Comparison of ENCODE assay signal across 28 cellular contexts in the genomic region with DNA sequence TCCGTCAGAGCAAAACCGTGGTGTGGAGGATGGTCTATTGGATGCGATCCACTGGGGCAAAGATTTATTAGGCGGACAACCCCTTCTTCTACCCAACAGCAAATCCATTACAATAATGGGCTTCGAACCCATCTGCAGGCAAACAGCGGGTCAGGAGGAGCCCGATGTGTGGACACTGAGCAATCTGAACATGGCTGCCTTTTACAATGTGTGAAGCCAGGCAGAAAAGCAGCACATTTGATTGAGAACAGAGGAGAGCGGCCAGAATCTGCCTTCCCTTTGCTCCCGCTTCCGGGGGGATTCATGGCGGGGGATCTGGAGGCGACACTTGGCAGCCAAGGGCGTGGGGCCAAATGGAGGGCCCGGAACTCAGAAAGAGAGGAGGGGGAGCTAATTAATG.
DNase-seq lines count a peak whose midpoint lies in the region; ATAC-seq, FAIRE-seq and TF ChIP-seq lines count a peak whose summit lies in the region.
"Had no signal": no experiment of that assay in that cellular context is flagged by ENCODE, and none has a peak within 500 bp of the region (broad histone marks: within the 10 kb centered on the region; RNA-seq: fewer than 3 reads in every experiment).

No MANE protein-coding gene starts in this region.

- H2BK5ac ChIP-seq in H1 (ENCODE audit: low read depth, low read length) = no peak overlapping the region

- no peaks in the 10 kb centered on the region for H3K27me3 ChIP-seq in H1 (replicated peaks in 1 of 4; ENCODE audit: control insufficient read depth in 3 of 4, extremely low read depth in 1 of 4, insufficient read depth in 3 of 4, low read length in 3 of 4)
- H3K27me3 ChIP-seq: BLaER1 treated with 17β-estradiol and CSF1 and Interleukin-3, amounts not matched to agents 10 nM and 100 nM had no signal

- H3K36me3 Mint-ChIP-seq in nephron progenitor cell (ENCODE audit: low read depth) = no peaks in the 10 kb centered on the region
- no peaks in the 10 kb centered on the region for H3K36me3 Mint-ChIP-seq in mesothelial cell of epicardium
- H3K36me3 Mint-ChIP-seq: CD14-positive monocyte; CD8-positive, alpha-beta memory T cell had no signal

- H3K4me2 ChIP-seq in H1 (ENCODE audit: insufficient read depth in 1 of 2, low read depth in 2 of 2, low read length in 2 of 2) = no peak overlapping the region
- H3K4me2 ChIP-seq: A549; BLaER1 treated with 17β-estradiol and CSF1 and Interleukin-3, amounts not matched to agents 10 nM and 100 nM; GM23338 had no signal

- H3K18ac ChIP-seq in H1 (ENCODE audit: extremely low read depth, low read length) = no peak overlapping the region

- H3K23me2 ChIP-seq in H1 (ENCODE audit: low read depth, low read length) = no peaks in the 10 kb centered on the region

- 0 out of 7 replicates have a peak, but pooled peaks cover 0 to 3% (median 0%) of the 10 kb centered on the region in 4 experiments for H3K4me1 ChIP-seq in H1 (replicated peaks in 1 of 4; ENCODE audit: control insufficient read depth in 3 of 4, insufficient read depth in 4 of 4, low read length in 3 of 4)
- H3K4me1 ChIP-seq: A549; BE2C; BLaER1 treated with 17β-estradiol and CSF1 and Interleukin-3, amounts not matched to agents 10 nM and 100 nM; HAP-1 had no signal

- no peaks in the 10 kb centered on the region for H3K79me1 ChIP-seq in H1 (ENCODE audit: low read depth, low read length)

- H3K27ac Mint-ChIP-seq in nephron progenitor cell = peak overlapping the region; percentile 23
- H3K27ac Mint-ChIP-seq in mesothelial cell of epicardium = no peak overlapping the region
- H3K27ac Mint-ChIP-seq: CD4-positive, alpha-beta T cell; CD8-positive, alpha-beta memory T cell; GM23338; HFFc6 had no signal

- no peak for TF ChIP-seq RAD21 in H1 (IDR thresholded peaks at IDR 0.05 in 1 of 2, conservative IDR thresholded peaks at IDR 0.05 in 1 of 2; ENCODE audit: low read depth in 2 of 2, low read length in 2 of 2)

- no peak for TF ChIP-seq EP300 in H1 (IDR thresholded peaks at IDR 0.05; ENCODE audit: borderline replicate concordance in 1 of 2, low read depth in 2 of 2, low read length in 2 of 2)

- H2BK120ac ChIP-seq in H1 (replicated peaks; ENCODE audit: low read depth, low read length) = no peak overlapping the region

- H2AFZ ChIP-seq in H1 (ENCODE audit: low read length) = 0 out of 2 replicates have a peak overlapping the region, but pooled peaks have one; percentile 28
- H2AFZ ChIP-seq: GM23338 had no signal

- CTCF ChIA-PET in H1 (lab: Charles Lee; ENCODE audit: partially characterized antibody) = interaction anchor here (2.7 kb wide), 1 partner anchor 138 kb away, joined by 10 read pairs; no protein-coding TSS in a partner anchor

- H3K4me1 Mint-ChIP-seq in nephron progenitor cell (peaks cover 57% of the 10 kb centered on the region), mesothelial cell of epicardium (peaks cover 12% of the 10 kb centered on the region)
- H3K4me1 Mint-ChIP-seq: CD14-positive monocyte; CD8-positive, alpha-beta memory T cell had no signal

- H3K23ac ChIP-seq in H1 (ENCODE audit: insufficient read length) = no peak overlapping the region

- no peak overlapping the region for H4K8ac ChIP-seq in H1 (ENCODE audit: extremely low read depth, insufficient read depth, low read length)

- intact Hi-C loops in cardiac septum (cut with DNase I) = no loop called here
- intact Hi-C loops in Right ventricle myocardium superior (cut with DNase I) = no loop called here
- intact Hi-C loops in sciatic nerve (cut with DNase I) = no loop called here

- H3K79me2 ChIP-seq in H1 (ENCODE audit: control insufficient read depth in 1 of 2, insufficient read depth in 2 of 2, low read length in 2 of 2) = no peaks in the 10 kb centered on the region

- H3K4ac ChIP-seq in H1 (replicated peaks; ENCODE audit: insufficient read length, low read depth, low read length) = no peak overlapping the region

- no peak overlapping the region for H3K56ac ChIP-seq in H1 (replicated peaks; ENCODE audit: insufficient read length, low read depth, low read length)

- H3K9me3 Mint-ChIP-seq in nephron progenitor cell (no peaks in the 10 kb centered on the region), mesothelial cell of epicardium (no peaks in the 10 kb centered on the region)
- H3K9me3 Mint-ChIP-seq: CD4-positive, alpha-beta T cell; GM23338 had no signal

- H3K14ac ChIP-seq in H1 (ENCODE audit: insufficient read length) = no peak overlapping the region

- H4K20me1 ChIP-seq in H1 (replicated peaks in 1 of 2; ENCODE audit: control insufficient read depth in 1 of 2, insufficient read depth in 2 of 2, low read length in 2 of 2) = no peaks in the 10 kb centered on the region
- H4K20me1 ChIP-seq: BLaER1 treated with 17β-estradiol and CSF1 and Interleukin-3, amounts not matched to agents 10 nM and 100 nM had no signal

- WGBS in H1 (ENCODE audit: extremely low coverage in 1 of 2, insufficient coverage in 1 of 2, insufficient read length in 1 of 2, insufficient replicate concordance in 2 of 2, low coverage in 1 of 2, low lambda C conversion rate in 2 of 2, missing lambda C conversion rate in 1 of 2), 2 experiments = 93% methylated on average over 14 of the region's 14 CpGs; no CpG with 5 or more reads in 1 of the 2 experiments

- DNase-seq in cardiac septum (ENCODE audit: low spot score) (peak; percentile 57), Right ventricle myocardium superior (no peak), H1 (ENCODE audit: low read depth in 1 of 2, low spot score in 2 of 2) (no peak), nephron progenitor cell (no peak), retina (peak; percentile 45), mesothelial cell of epicardium (ENCODE audit: low spot score in 2 of 2, unreplicated experiment in 2 of 2) (no peak), sciatic nerve (ENCODE audit: low spot score) (no peak), NCI-H2227 (lab: John Stamatoyannopoulos, UW; ENCODE audit: unreplicated experiment) (no peak)
- DNase-seq: 8988T; ACHN; AML-193; BE2C; CD4-positive, alpha-beta T cell; CD8-positive, alpha-beta memory T cell; DMS 273 treated with DMSO at 0.1 percent for 48 hours; DMS79; EL; GDM1; HFFc6 had no signal

- no peak overlapping the region for H2BK15ac ChIP-seq in H1 (ENCODE audit: low read length)

- H3K36me3 ChIP-seq in H1 (ENCODE audit: control insufficient read depth in 2 of 4, insufficient read depth in 4 of 4, low read length in 3 of 4) = no peaks in the 10 kb centered on the region
- H3K36me3 ChIP-seq: BE2C; BLaER1 treated with 17β-estradiol and CSF1 and Interleukin-3, amounts not matched to agents 10 nM and 100 nM; HAP-1 had no signal

- POLR2A ChIA-PET in H1 (lab: Charles Lee; ENCODE audit: partially characterized antibody) = no interaction called here

- no peak overlapping the region for H2AK5ac ChIP-seq in H1 (ENCODE audit: low read depth, low read length)

- no peak overlapping the region for H3K4me3 Mint-ChIP-seq in nephron progenitor cell
- H3K4me3 Mint-ChIP-seq in mesothelial cell of epicardium = no peak overlapping the region
- H3K4me3 Mint-ChIP-seq: CD4-positive, alpha-beta T cell; CD8-positive, alpha-beta memory T cell; GM23338; HFFc6 had no signal

- peaks cover 18% of the 10 kb centered on the region for H3K27me3 Mint-ChIP-seq in nephron progenitor cell (ENCODE audit: low read depth, poor library complexity)
- peaks cover 11% of the 10 kb centered on the region for H3K27me3 Mint-ChIP-seq in mesothelial cell of epicardium (ENCODE audit: low read depth)

- FAIRE-seq in H1 (lab: Jason Lieb, UNC) = no peak
- FAIRE-seq: A549, D721Med, GM12878, GM19239, H54 had no signal

- H2BK20ac ChIP-seq in H1 (ENCODE audit: low read length) = no peak overlapping the region

- no peak overlapping the region for H3K9ac ChIP-seq in H1 (replicated peaks in 1 of 4; ENCODE audit: extremely low read depth in 1 of 4, low read depth in 3 of 4, low read length in 3 of 4)
- H3K9ac ChIP-seq: BLaER1 treated with 17β-estradiol and CSF1 and Interleukin-3, amounts not matched to agents 10 nM and 100 nM had no signal

- no peak overlapping the region for H2BK12ac ChIP-seq in H1 (ENCODE audit: low read depth, low read length)

- no peak overlapping the region for H3K27ac ChIP-seq in H1 (ENCODE audit: low read depth, low read length)
- H3K27ac ChIP-seq: A549; BLaER1 treated with 17β-estradiol and CSF1 and Interleukin-3, amounts not matched to agents 10 nM and 100 nM had no signal

- no peak overlapping the region for H4K91ac ChIP-seq in H1 (replicated peaks; ENCODE audit: insufficient read length, low read length)

- H3K9me3 ChIP-seq in H1 (ENCODE audit: insufficient read depth in 2 of 2, low read depth in 1 of 2, low read length in 1 of 2) = no peaks in the 10 kb centered on the region
- H3K9me3 ChIP-seq: A549; BE2C; BLaER1 treated with 17β-estradiol and CSF1 and Interleukin-3, amounts not matched to agents 10 nM and 100 nM; HAP-1 had no signal

- no peak overlapping the region for H4K5ac ChIP-seq in H1 (ENCODE audit: insufficient read length, low read depth, low read length)

- ATAC-seq in Right ventricle myocardium superior (ENCODE audit: poor library complexity) (no peak), sciatic nerve (no peak)
- ATAC-seq: A549, GM12878, GM23338 had no signal

- TF ChIP-seq POLR2A in H1 (IDR thresholded peaks at IDR 0.05; ENCODE audit: control extremely low read depth in 1 of 2, low read depth in 2 of 2, low read length in 2 of 2) = no peak

- TF ChIP-seq CTCF in H1 (IDR thresholded peaks at IDR 0.05; ENCODE audit: control extremely low read depth in 1 of 3, insufficient read depth in 1 of 3, low read depth in 1 of 3, low read length in 3 of 3) (no peak), nephron progenitor cell (IDR thresholded peaks at IDR 0.05) (no peak), mesothelial cell of epicardium (IDR thresholded peaks at IDR 0.05; ENCODE audit: unreplicated experiment) (no peak)

- no peak overlapping the region for H3K4me3 ChIP-seq in H1 (ENCODE audit: extremely low read depth in 1 of 4, insufficient read depth in 2 of 4, low read depth in 3 of 4, low read length in 4 of 4)
- H3K4me3 ChIP-seq: A549; BLaER1 treated with 17β-estradiol and CSF1 and Interleukin-3, amounts not matched to agents 10 nM and 100 nM; GM12878; GM23338; HAP-1 had no signal

TF ChIP-seq in H1, 55 proteins besides CTCF, POLR2A, EP300 and RAD21:
- no peak for TF ChIP-seq POU5F1 (IDR thresholded peaks at IDR 0.05; ENCODE audit: low read depth, low read length)
- TF ChIP-seq SP2 (IDR thresholded peaks at IDR 0.05; ENCODE audit: low read length) = no peak
- no peak for TF ChIP-seq CBX8 (IDR thresholded peaks at IDR 0.05; ENCODE audit: borderline replicate concordance, low read depth, low read length)
- TF ChIP-seq TBP (IDR thresholded peaks at IDR 0.05; ENCODE audit: low read depth, low read length) = no peak
- TF ChIP-seq CHD1 (IDR thresholded peaks at IDR 0.05; ENCODE audit: low read depth, low read length) = no peak
TF ChIP-seq in H1: peak in this region for 0.

Comparison
In these comparisons a context has a peak if more than half of its experiments do, and no peak if none do; other contexts are left out.
1. DNase-seq: peak in cardiac septum (single experiment) and retina (single experiment); none in Right ventricle myocardium superior (single experiment), H1 (0 of 2), nephron progenitor cell (single experiment), mesothelial cell of epicardium (0 of 2), sciatic nerve (single experiment) and NCI-H2227 (single experiment).